ENCODE assay signal across 8 cellular contexts in the genomic region with DNA sequence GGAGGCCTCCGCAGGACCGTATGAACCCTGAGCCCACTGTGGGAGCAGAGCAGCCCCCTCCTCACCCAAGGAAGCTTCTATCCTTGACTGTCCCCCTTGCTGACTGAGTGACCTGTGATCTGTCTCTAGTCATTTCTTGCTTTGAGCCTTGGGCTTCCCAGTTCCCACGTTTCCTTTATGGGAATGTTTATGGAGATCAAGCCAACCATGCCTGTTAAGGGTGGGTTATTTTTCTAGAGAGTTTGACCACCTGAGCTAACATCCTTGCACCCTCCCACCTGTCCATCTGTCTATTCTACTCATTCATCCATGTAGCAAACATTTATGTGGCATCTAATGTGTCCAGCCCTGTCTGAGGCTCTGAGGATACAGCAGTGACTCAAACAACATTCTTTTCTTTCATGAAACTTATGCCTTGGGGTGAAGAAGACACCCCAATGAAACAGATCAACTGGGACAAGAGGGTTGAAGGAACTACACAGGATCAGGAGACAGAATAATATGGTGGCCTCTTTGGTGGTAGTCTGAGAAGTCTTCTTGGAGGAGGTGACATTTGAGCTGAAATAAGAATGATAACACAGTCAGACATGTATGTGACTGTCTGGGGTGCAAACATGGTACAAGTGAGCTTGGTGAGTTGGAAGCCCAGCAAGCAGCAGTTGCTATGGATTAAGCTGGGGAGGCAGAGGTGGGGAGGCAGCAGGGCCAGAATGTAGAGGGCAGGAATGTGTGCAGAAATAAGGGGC. TPM values are rescaled to one million over a fixed set of nuclear protein-coding genes. Genes with fewer than 3 reads are reported as not detected.
DNase-seq lines count a peak whose midpoint lies in the region; ATAC-seq and TF ChIP-seq lines count a peak whose summit lies in the region.

No MANE protein-coding gene starts in this region.

- H3K23ac ChIP-seq in mesendoderm (ENCODE audit: low read length), result no peak overlapping the region

- no peak overlapping the region for H4K8ac ChIP-seq in mesendoderm (ENCODE audit: low read depth, low read length)

- no peak overlapping the region for H2AK5ac ChIP-seq in mesendoderm (ENCODE audit: low read length)

- H2BK15ac ChIP-seq in mesendoderm (replicated peaks; ENCODE audit: low read depth), result no peak overlapping the region

- H3K18ac ChIP-seq in mesendoderm (ENCODE audit: low read length), result no peak overlapping the region

- TF ChIP-seq POLR2A in upper lobe of left lung (IDR thresholded peaks at IDR 0.05), result no peak

- H3K9ac ChIP-seq in mammary epithelial cell (ENCODE audit: insufficient read depth, low read length) (no peak overlapping the region), mesendoderm (ENCODE audit: low read length) (peak overlapping the region; percentile 47)

- H3K4me2 ChIP-seq in mammary epithelial cell (ENCODE audit: insufficient read depth, low read depth, low read length), result no peak overlapping the region
- H3K4me2 ChIP-seq in mesendoderm (ENCODE audit: low read length), result no peak overlapping the region

- no peak for TF ChIP-seq EP300 in upper lobe of left lung (IDR thresholded peaks at IDR 0.05)

- no peak overlapping the region for H3K4me3 ChIP-seq in mammary epithelial cell (replicated peaks in 1 of 3; ENCODE audit: insufficient read depth in 1 of 3, low read depth in 2 of 3, low read length in 3 of 3)
- H3K4me3 ChIP-seq in mesendoderm (ENCODE audit: low read length), result no peak overlapping the region
- peak overlapping the region in 1 of 4 donors; percentile 12 for H3K4me3 ChIP-seq in upper lobe of left lung
- no peak overlapping the region for H3K4me3 ChIP-seq in coronary artery

- DNase-seq in MCF 10A (ENCODE audit: unreplicated experiment), result no peak
- no peak for DNase-seq in mammary epithelial cell
- DNase-seq in activated naive CD8-positive, alpha-beta T cell treated with anti-CD3 and anti-CD28 coated beads, Interleukin-2, amount 10 ng/mL, durations not matched to agents 7 days and 5 days, result no peak
- DNase-seq in mesendoderm, result no peak
- no peak for DNase-seq in upper lobe of left lung
- no peak for DNase-seq in coronary artery (ENCODE audit: low spot score)
- DNase-seq in activated gamma-delta T cell treated with Interleukin-2 at 50 U/mL for 16 hours, result no peak
- no peak for DNase-seq in DMS53 (lab: John Stamatoyannopoulos, UW)

- H3K79me1 ChIP-seq in mesendoderm (ENCODE audit: low read length), result peaks cover 6% of the 10 kb centered on the region

- in situ Hi-C loops in mammary epithelial cell (cut with MboI; ENCODE audit: low sequenced_read_pairs in 2 of 2), result no loop called here

- H3K27ac Mint-ChIP-seq in MCF 10A (ENCODE audit: low read depth, unreplicated experiment), result peak overlapping the region; percentile 65
- H3K27ac Mint-ChIP-seq in activated naive CD8-positive, alpha-beta T cell treated with anti-CD3 and anti-CD28 coated beads, Interleukin-2, amount 10 ng/mL, durations not matched to agents 7 days and 5 days, result peak overlapping the region; percentile 77

- no peaks in the 10 kb centered on the region for H3K9me3 Mint-ChIP-seq in MCF 10A (ENCODE audit: unreplicated experiment)
- peaks cover 13% of the 10 kb centered on the region for H3K9me3 Mint-ChIP-seq in activated naive CD8-positive, alpha-beta T cell treated with anti-CD3 and anti-CD28 coated beads, Interleukin-2, amount 10 ng/mL, durations not matched to agents 7 days and 5 days

- H3K79me2 ChIP-seq in mammary epithelial cell (ENCODE audit: insufficient read depth, low read length), result no peaks in the 10 kb centered on the region
- H3K79me2 ChIP-seq in mesendoderm (ENCODE audit: control insufficient read depth, insufficient read depth, low read length), result no peaks in the 10 kb centered on the region

- peaks cover 19% of the 10 kb centered on the region for H3K4me1 Mint-ChIP-seq in MCF 10A (ENCODE audit: insufficient read depth, unreplicated experiment)
- peaks cover 24% of the 10 kb centered on the region for H3K4me1 Mint-ChIP-seq in activated naive CD8-positive, alpha-beta T cell treated with anti-CD3 and anti-CD28 coated beads, Interleukin-2, amount 10 ng/mL, durations not matched to agents 7 days and 5 days

- H3K27me3 Mint-ChIP-seq in MCF 10A (ENCODE audit: insufficient read depth, unreplicated experiment), result no peaks in the 10 kb centered on the region
- H3K27me3 Mint-ChIP-seq in activated naive CD8-positive, alpha-beta T cell treated with anti-CD3 and anti-CD28 coated beads, Interleukin-2, amount 10 ng/mL, durations not matched to agents 7 days and 5 days, result no peaks in the 10 kb centered on the region

- TF ChIP-seq CTCF in MCF 10A (IDR thresholded peaks at IDR 0.05; ENCODE audit: unreplicated experiment), result no peak
- TF ChIP-seq CTCF in mammary epithelial cell (conservative IDR thresholded peaks at IDR 0.05 in 1 of 2, IDR thresholded peaks at IDR 0.05 in 1 of 2; ENCODE audit: extremely low read depth in 1 of 2, insufficient read depth in 1 of 2, low read depth in 1 of 2, low read length in 2 of 2), result no peak
- no peak for TF ChIP-seq CTCF in upper lobe of left lung (IDR thresholded peaks at IDR 0.05)
- TF ChIP-seq CTCF in coronary artery (IDR thresholded peaks at IDR 0.05), result no peak

- peaks cover 9% of the 10 kb centered on the region for H3K9me3 ChIP-seq in mammary epithelial cell (replicated peaks; ENCODE audit: insufficient read depth, low read length)
- H3K9me3 ChIP-seq in upper lobe of left lung, result peaks cover 0 to 4% (median 0%) of the 10 kb centered on the region in 4 donors

- ATAC-seq in activated naive CD8-positive, alpha-beta T cell treated with anti-CD3 and anti-CD28 coated beads, Interleukin-2, amount 10 ng/mL, durations not matched to agents 7 days and 5 days (ENCODE audit: low read depth), result no peak
- peak in 1 of 2 donors; percentile 3 for ATAC-seq in upper lobe of left lung (ENCODE audit: low FRiP score in 2 of 2)

- no peak overlapping the region for H2BK120ac ChIP-seq in mesendoderm (ENCODE audit: low read depth, low read length)

- no TSS peak for BruUV-seq in MCF 10A (replicated peaks; lab: Mats Ljungman, UMichigan)
- BruUV-seq in mammary epithelial cell (replicated peaks; lab: Mats Ljungman, UMichigan), result no TSS peak

- dilution Hi-C loops in mammary epithelial cell (cut with HindIII; ENCODE audit: low sequenced_read_pairs), result loop anchor here (5.0 kb wide), 1 partner anchor 77 kb away; no protein-coding TSS in a partner anchor

- POLR2A ChIA-PET in MCF 10A (lab: Yijun Ruan, JAX), result interaction anchor here (0.6 to 2.0 kb wide), 3 partner anchors 13 to 319 kb away, joined by 4 to 11 read pairs (median 4); partner anchors contain the start of gene SNAPC2
- POLR2A ChIA-PET in activated naive CD8-positive, alpha-beta T cell treated with anti-CD3 and anti-CD28 coated beads, Interleukin-2, amount 10 ng/mL, durations not matched to agents 7 days and 5 days (lab: Charles Lee), result interaction anchor here (0.6 to 3.1 kb wide), 6 partner anchors 28 to 336 kb away, joined by 3 to 9 read pairs (median 4); partner anchors contain the start of genes CERS4 and MAP2K7

- H3K56ac ChIP-seq in mesendoderm (ENCODE audit: low read length), result peak overlapping the region; percentile 58

- no peak overlapping the region for H4K5ac ChIP-seq in mesendoderm (ENCODE audit: low read length)

- no peak overlapping the region for H2AFZ ChIP-seq in mammary epithelial cell (ENCODE audit: low read depth, low read length)

- H3K27me3 ChIP-seq in mammary epithelial cell (ENCODE audit: insufficient read depth, low read length), result no peaks in the 10 kb centered on the region
- no peaks in the 10 kb centered on the region for H3K27me3 ChIP-seq in mesendoderm (ENCODE audit: insufficient read depth, low read length, poor library complexity)
- H3K27me3 ChIP-seq in upper lobe of left lung, result no peaks in the 10 kb centered on the region

- H3K27ac ChIP-seq in mammary epithelial cell (ENCODE audit: insufficient read depth, low read depth, low read length), result no peak overlapping the region
- H3K27ac ChIP-seq in mesendoderm (ENCODE audit: low read depth, low read length), result no peak overlapping the region
- peak overlapping the region; percentile 2 to 68 (median 50) for H3K27ac ChIP-seq in upper lobe of left lung
- H3K27ac ChIP-seq in coronary artery, result no peak overlapping the region

- H3K36me3 Mint-ChIP-seq in MCF 10A (ENCODE audit: insufficient read depth, unreplicated experiment), result no peaks in the 10 kb centered on the region
- H3K36me3 Mint-ChIP-seq in activated naive CD8-positive, alpha-beta T cell treated with anti-CD3 and anti-CD28 coated beads, Interleukin-2, amount 10 ng/mL, durations not matched to agents 7 days and 5 days, result peaks cover 44% of the 10 kb centered on the region

- H3K4ac ChIP-seq in mesendoderm (ENCODE audit: low read depth, low read length), result no peak overlapping the region

- no peak overlapping the region for H2BK5ac ChIP-seq in mesendoderm (ENCODE audit: low read length)

- 79% methylated on average over 3 of the region's 3 CpGs for WGBS in mammary epithelial cell (ENCODE audit: low coverage, missing lambda C conversion rate)
- no CpG with 5 or more reads among the region's 3 CpGs for WGBS in mesendoderm (ENCODE audit: extremely low coverage, insufficient coverage, low lambda C conversion rate)
- 85 to 95% methylated on average over 3 of the region's 3 CpGs for WGBS in upper lobe of left lung, 2 donors

- H4K20me1 ChIP-seq in mammary epithelial cell (ENCODE audit: insufficient read depth, low read length), result no peaks in the 10 kb centered on the region

- H3K36me3 ChIP-seq in mammary epithelial cell (ENCODE audit: insufficient read depth, low read length), result no peaks in the 10 kb centered on the region
- H3K36me3 ChIP-seq in mesendoderm (ENCODE audit: control insufficient read depth, insufficient read depth, low read length), result no peaks in the 10 kb centered on the region
- H3K36me3 ChIP-seq in upper lobe of left lung, result peaks cover 0 to 6% (median 0%) of the 10 kb centered on the region in 4 donors

- peak overlapping the region; percentile 39 for H3K4me3 Mint-ChIP-seq in MCF 10A (ENCODE audit: unreplicated experiment)
- H3K4me3 Mint-ChIP-seq in activated naive CD8-positive, alpha-beta T cell treated with anti-CD3 and anti-CD28 coated beads, Interleukin-2, amount 10 ng/mL, durations not matched to agents 7 days and 5 days, result peak overlapping the region; percentile 61

- CTCF ChIA-PET in MCF 10A (lab: Yijun Ruan, JAX), result interaction anchor here (0.6 to 1.5 kb wide), 4 partner anchors 10 to 296 kb away, joined by 4 to 6 read pairs (median 4); partner anchors contain the start of gene TIMM44
- CTCF ChIA-PET in mammary epithelial cell (lab: Charles Lee; ENCODE audit: low non-redundant PET), result no interaction called here

- peaks cover 24% of the 10 kb centered on the region for H3K4me1 ChIP-seq in mammary epithelial cell (ENCODE audit: insufficient read depth, low read length)
- H3K4me1 ChIP-seq in mesendoderm (ENCODE audit: control insufficient read depth, low read depth, low read length), result peaks cover 3% of the 10 kb centered on the region
- peaks cover 19 to 21% (median 20%) of the 10 kb centered on the region in 4 donors for H3K4me1 ChIP-seq in upper lobe of left lung

- intact Hi-C loops in MCF 10A (cut with micrococcal nuclease), result loop anchor here (5.0 kb wide), 1 partner anchor 82 kb away; no protein-coding TSS in a partner anchor
- intact Hi-C loops in mammary epithelial cell (cut with micrococcal nuclease), result no loop called here

RNA-seq across cellular contexts. Expression of gene CERS4, which starts 30.5 kb away (rescaled TPM):
- total RNA-seq in MCF 10A (2022) (1.1 and 1.5 TPM in 2 replicates), mammary epithelial cell (10 to 100 TPM; 21.0 to 23.3 TPM), upper lobe of left lung (100 to 1,000 TPM in 1 of 6 donors, 10 to 100 TPM in 5; 55.5 to 131 (median 63.8) TPM)
- 18.9 TPM for polyA plus RNA-seq in mammary epithelial cell
- 32.9 TPM for polyA minus RNA-seq in mammary epithelial cell
- 10 to 100 TPM; 32.5 to 32.8 TPM for total RNA-seq in activated naive CD8-positive, alpha-beta T cell treated with anti-CD3 and anti-CD28 coated beads, Interleukin-2, amount 10 ng/mL, durations not matched to agents 7 days and 5 days
- 47.9 TPM for polyA plus RNA-seq in mesendoderm (2013, experiment 1 of 2)
- 48.6 TPM for polyA plus RNA-seq in mesendoderm (2013, experiment 2 of 2)

Comparison
In these comparisons a context has a peak if more than half of its experiments do, and no peak if none do; other contexts are left out.
1. H3K27ac ChIP-seq: peak in upper lobe of left lung (4 of 4); none in mammary epithelial cell (single experiment), mesendoderm (single experiment) and coronary artery (0 of 2).